Comparison of ENCODE assay signal across 16 cellular contexts in the genomic region with DNA sequence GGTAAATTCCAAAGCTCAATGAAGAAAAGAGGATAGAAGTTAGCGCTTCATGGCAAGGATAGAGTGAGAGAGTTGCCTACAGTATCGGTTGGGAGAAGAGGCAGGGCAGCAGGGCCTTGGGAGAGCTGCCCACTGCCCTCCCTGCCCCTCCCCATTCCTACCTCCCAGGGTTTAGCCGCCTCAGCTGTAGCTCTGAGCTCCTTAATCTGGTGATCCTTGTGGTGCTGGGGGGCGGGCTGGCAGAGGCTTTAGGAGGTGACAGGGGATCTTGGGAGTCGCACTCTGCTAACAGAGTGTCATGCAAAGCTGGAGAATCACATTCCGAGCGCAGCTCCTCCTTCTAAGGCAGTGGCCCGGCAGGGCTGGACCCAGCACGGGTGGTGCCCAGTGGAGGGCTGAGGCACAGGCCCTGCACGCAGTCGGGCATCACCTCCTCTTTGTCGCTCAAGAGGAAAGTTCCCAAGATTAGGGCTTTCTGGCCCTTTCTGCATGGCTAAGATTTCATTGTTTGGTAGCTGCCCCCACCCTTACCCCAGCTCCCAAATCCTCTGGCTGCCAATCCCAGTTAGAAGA. TPM values are rescaled to one million over a fixed set of nuclear protein-coding genes. Genes with fewer than 3 reads are reported as not detected.
DNase-seq lines count a peak whose midpoint lies in the region; ATAC-seq, FAIRE-seq and TF ChIP-seq lines count a peak whose summit lies in the region.
"Had no signal": no experiment of that assay in that cellular context is flagged by ENCODE, and none has a peak within 500 bp of the region (broad histone marks: within the 10 kb centered on the region; RNA-seq: fewer than 3 reads in every experiment).

No MANE protein-coding gene starts in this region.

- H2BK5ac ChIP-seq in H1 (ENCODE audit: low read depth, low read length) = no peak overlapping the region

- no peak overlapping the region for H2BK12ac ChIP-seq in H1 (ENCODE audit: low read depth, low read length)

- H2BK20ac ChIP-seq in H1 (ENCODE audit: low read length) = no peak overlapping the region

- no peak overlapping the region for H3K14ac ChIP-seq in H1 (ENCODE audit: insufficient read length)

- H3K4me1 ChIP-seq in HEK293 (ENCODE audit: control insufficient read depth, insufficient read depth, low read length) = no peaks in the 10 kb centered on the region
- H3K4me1 ChIP-seq in H1 (replicated peaks in 1 of 4; ENCODE audit: control insufficient read depth in 3 of 4, insufficient read depth in 4 of 4, low read length in 3 of 4) = peaks cover 2 to 31% (median 18%) of the 10 kb centered on the region in 4 experiments
- H3K4me1 ChIP-seq: Peyer's patch had no signal

- H3K23ac ChIP-seq in H1 (ENCODE audit: insufficient read length) = no peak overlapping the region

- H3K18ac ChIP-seq in H1 (ENCODE audit: extremely low read depth, low read length) = no peak overlapping the region

- peak overlapping the region; percentile 43 for H3K27ac Mint-ChIP-seq in stimulated activated effector memory CD8-positive, alpha-beta T cell treated with anti-CD3 and anti-CD28 coated beads, Interleukin-12 subunit alpha, Interleukin-12 subunit beta, amount 100 ng/mL, for 72 hours
- H3K27ac Mint-ChIP-seq in activated CD4-positive, alpha-beta T cell treated with anti-CD3 and anti-CD28 coated beads for 36 hours = no peak overlapping the region
- H3K27ac Mint-ChIP-seq: IgD-negative memory B cell had no signal

- H3K27me3 ChIP-seq in WERI-Rb-1 (ENCODE audit: insufficient read depth, low read depth, severe bottlenecking) (no peaks in the 10 kb centered on the region), H1 (replicated peaks in 1 of 4; ENCODE audit: control insufficient read depth in 3 of 4, extremely low read depth in 1 of 4, insufficient read depth in 3 of 4, low read length in 3 of 4) (peaks cover 52 to 100% (median 93%) of the 10 kb centered on the region in 4 experiments)
- H3K27me3 ChIP-seq: Peyer's patch had no signal

- H3K27ac ChIP-seq in HEK293 (ENCODE audit: extremely low read depth, low read depth, low read length) = no peak overlapping the region
- peak overlapping the region; percentile 95 for H3K27ac ChIP-seq in WERI-Rb-1
- H3K27ac ChIP-seq in H1 (ENCODE audit: low read depth, low read length) = no peak overlapping the region
- H3K27ac ChIP-seq: C4-2B, Peyer's patch had no signal

- peaks cover 31% of the 10 kb centered on the region for H3K27me3 Mint-ChIP-seq in activated CD4-positive, alpha-beta T cell treated with anti-CD3 and anti-CD28 coated beads for 36 hours

- H3K56ac ChIP-seq in H1 (replicated peaks; ENCODE audit: insufficient read length, low read depth, low read length) = no peak overlapping the region

- DNase-seq in WERI-Rb-1 = peak; percentile 98
- DNase-seq in H1 (ENCODE audit: low read depth in 1 of 2, low spot score in 2 of 2) = no peak
- no peak for DNase-seq in stimulated activated effector memory CD8-positive, alpha-beta T cell treated with anti-CD3 and anti-CD28 coated beads, Interleukin-12 subunit alpha, Interleukin-12 subunit beta, amount 100 ng/mL, for 72 hours (ENCODE audit: low spot score in 2 of 2)
- no peak for DNase-seq in activated CD4-positive, alpha-beta T cell treated with anti-CD3 and anti-CD28 coated beads for 36 hours
- DNase-seq in NCI-H1417 treated with DMSO at 0.1 percent for 48 hours (lab: John Stamatoyannopoulos, UW) = no peak
- DNase-seq in HCEC 1CT = no peak
- DNase-seq: DMS79; NCI-H187; NCI-H446 treated with DMSO at 0.1 percent for 48 hours; NK-92 treated with Interleukin-12 subunit alpha and Interleukin-12 subunit beta, amount 100 ng/mL, for 24 hours; Peyer's patch had no signal

- H3K9me3 ChIP-seq in HEK293 (ENCODE audit: control insufficient read depth, insufficient read depth, low read depth, low read length) = no peaks in the 10 kb centered on the region
- H3K9me3 ChIP-seq in WERI-Rb-1 (ENCODE audit: severe bottlenecking) = no peaks in the 10 kb centered on the region
- no peaks in the 10 kb centered on the region for H3K9me3 ChIP-seq in H1 (ENCODE audit: insufficient read depth in 2 of 2, low read depth in 1 of 2, low read length in 1 of 2)
- H3K9me3 ChIP-seq: Peyer's patch had no signal

- H4K5ac ChIP-seq in H1 (ENCODE audit: insufficient read length, low read depth, low read length) = no peak overlapping the region

- H3K4ac ChIP-seq in H1 (replicated peaks; ENCODE audit: insufficient read length, low read depth, low read length) = no peak overlapping the region

- TF ChIP-seq CTCF in HEK293 (tag by site-specific recombination; IDR thresholded peaks at IDR 0.05) (no peak), WERI-Rb-1 (IDR thresholded peaks at IDR 0.05; ENCODE audit: low read depth, low read length) (no peak), H1 (IDR thresholded peaks at IDR 0.05; ENCODE audit: control extremely low read depth in 1 of 3, insufficient read depth in 1 of 3, low read depth in 1 of 3, low read length in 3 of 3) (no peak)

- no peak overlapping the region for H2BK15ac ChIP-seq in H1 (ENCODE audit: low read length)

- CTCF ChIA-PET in HEK293 (lab: Yijun Ruan, JAX) = interaction anchor here (0.6 to 16.0 kb wide), 7 partner anchors 10 to 51 kb away, joined by 3 to 237 read pairs (median 5); no protein-coding TSS in a partner anchor
- CTCF ChIA-PET in H1 (lab: Charles Lee; ENCODE audit: partially characterized antibody) = interaction anchor here (0.9 to 15.5 kb wide), 8 partner anchors 25 to 84 kb away, joined by 3 to 145 read pairs (median 4); no protein-coding TSS in a partner anchor
- CTCF ChIA-PET in activated CD4-positive, alpha-beta T cell treated with anti-CD3 and anti-CD28 coated beads for 36 hours (lab: Charles Lee) = interaction anchor here (0.7 to 1.4 kb wide), 3 partner anchors 9 to 534 kb away, joined by 3 to 5 read pairs (median 3); no protein-coding TSS in a partner anchor

- no peaks in the 10 kb centered on the region for H3K36me3 Mint-ChIP-seq in stimulated activated effector memory CD8-positive, alpha-beta T cell treated with anti-CD3 and anti-CD28 coated beads, Interleukin-12 subunit alpha, Interleukin-12 subunit beta, amount 100 ng/mL, for 72 hours
- H3K36me3 Mint-ChIP-seq in activated CD4-positive, alpha-beta T cell treated with anti-CD3 and anti-CD28 coated beads for 36 hours (ENCODE audit: low read depth) = no peaks in the 10 kb centered on the region
- H3K36me3 Mint-ChIP-seq: IgD-negative memory B cell had no signal

- POLR2A ChIA-PET in HEK293 (lab: Yijun Ruan, JAX) = interaction anchor here (0.7 kb wide), 1 partner anchor 8 kb away, joined by 3 read pairs; no protein-coding TSS in a partner anchor
- POLR2A ChIA-PET in H1 (lab: Charles Lee; ENCODE audit: partially characterized antibody) = interaction anchor here (0.8 to 2.4 kb wide), 9 partner anchors 9 to 23 kb away, joined by 3 to 7 read pairs (median 4); no protein-coding TSS in a partner anchor
- POLR2A ChIA-PET in activated CD4-positive, alpha-beta T cell treated with anti-CD3 and anti-CD28 coated beads for 36 hours (lab: Charles Lee) = no interaction called here

- no peak for ATAC-seq in stimulated activated effector memory CD8-positive, alpha-beta T cell treated with anti-CD3 and anti-CD28 coated beads, Interleukin-12 subunit alpha, Interleukin-12 subunit beta, amount 100 ng/mL, for 72 hours
- ATAC-seq in activated CD4-positive, alpha-beta T cell treated with anti-CD3 and anti-CD28 coated beads for 36 hours = no peak

- no peaks in the 10 kb centered on the region for H3K79me2 ChIP-seq in H1 (ENCODE audit: control insufficient read depth in 1 of 2, insufficient read depth in 2 of 2, low read length in 2 of 2)

- 54% methylated on average over 12 of the region's 12 CpGs; no CpG with 5 or more reads in 1 of the 2 experiments for WGBS in H1 (ENCODE audit: extremely low coverage in 1 of 2, insufficient coverage in 1 of 2, insufficient read length in 1 of 2, insufficient replicate concordance in 2 of 2, low coverage in 1 of 2, low lambda C conversion rate in 2 of 2, missing lambda C conversion rate in 1 of 2), 2 experiments

- TF ChIP-seq RAD21 in H1 (IDR thresholded peaks at IDR 0.05 in 1 of 2, conservative IDR thresholded peaks at IDR 0.05 in 1 of 2; ENCODE audit: low read depth in 2 of 2, low read length in 2 of 2) = no peak

- H2BK120ac ChIP-seq in H1 (replicated peaks; ENCODE audit: low read depth, low read length) = no peak overlapping the region

- H4K91ac ChIP-seq in H1 (replicated peaks; ENCODE audit: insufficient read length, low read length) = no peak overlapping the region

- H3K23me2 ChIP-seq in H1 (ENCODE audit: low read depth, low read length) = no peaks in the 10 kb centered on the region

- no peak for TF ChIP-seq POLR2A in H1 (IDR thresholded peaks at IDR 0.05; ENCODE audit: control extremely low read depth in 1 of 2, low read depth in 2 of 2, low read length in 2 of 2)

- H3K9ac ChIP-seq in H1 (replicated peaks in 1 of 4; ENCODE audit: extremely low read depth in 1 of 4, low read depth in 3 of 4, low read length in 3 of 4) = no peak overlapping the region

- H4K8ac ChIP-seq in H1 (ENCODE audit: extremely low read depth, insufficient read depth, low read length) = peak overlapping the region; percentile 12; the same call in 1 of the 2 replicates

- H3K79me1 ChIP-seq in H1 (ENCODE audit: low read depth, low read length) = no peaks in the 10 kb centered on the region

- intact Hi-C loops in activated CD4-positive, alpha-beta T cell treated with anti-CD3 and anti-CD28 coated beads for 36 hours (cut with DNase I, micrococcal nuclease) = no loop called here

- TF ChIP-seq EP300 in H1 (IDR thresholded peaks at IDR 0.05; ENCODE audit: borderline replicate concordance in 1 of 2, low read depth in 2 of 2, low read length in 2 of 2) = no peak

- H2AFZ ChIP-seq in H1 (ENCODE audit: low read length) = no peak overlapping the region

- H3K9me3 Mint-ChIP-seq in stimulated activated effector memory CD8-positive, alpha-beta T cell treated with anti-CD3 and anti-CD28 coated beads, Interleukin-12 subunit alpha, Interleukin-12 subunit beta, amount 100 ng/mL, for 72 hours = no peaks in the 10 kb centered on the region
- H3K9me3 Mint-ChIP-seq in activated CD4-positive, alpha-beta T cell treated with anti-CD3 and anti-CD28 coated beads for 36 hours (ENCODE audit: low read depth) = no peaks in the 10 kb centered on the region
- H3K9me3 Mint-ChIP-seq: IgD-negative memory B cell had no signal

- H3K4me3 Mint-ChIP-seq in stimulated activated effector memory CD8-positive, alpha-beta T cell treated with anti-CD3 and anti-CD28 coated beads, Interleukin-12 subunit alpha, Interleukin-12 subunit beta, amount 100 ng/mL, for 72 hours = no peak overlapping the region
- H3K4me3 Mint-ChIP-seq in activated CD4-positive, alpha-beta T cell treated with anti-CD3 and anti-CD28 coated beads for 36 hours = no peak overlapping the region
- H3K4me3 Mint-ChIP-seq: IgD-negative memory B cell had no signal

- H3K4me2 ChIP-seq in H1 (ENCODE audit: insufficient read depth in 1 of 2, low read depth in 2 of 2, low read length in 2 of 2) = no peak overlapping the region

- no peak for FAIRE-seq in H1 (lab: Jason Lieb, UNC)
- FAIRE-seq: A204.1, GM19239 had no signal

- no peaks in the 10 kb centered on the region for H3K4me1 Mint-ChIP-seq in stimulated activated effector memory CD8-positive, alpha-beta T cell treated with anti-CD3 and anti-CD28 coated beads, Interleukin-12 subunit alpha, Interleukin-12 subunit beta, amount 100 ng/mL, for 72 hours
- no peaks in the 10 kb centered on the region for H3K4me1 Mint-ChIP-seq in activated CD4-positive, alpha-beta T cell treated with anti-CD3 and anti-CD28 coated beads for 36 hours
- H3K4me1 Mint-ChIP-seq: IgD-negative memory B cell had no signal

- H3K4me3 ChIP-seq in HEK293 (ENCODE audit: low read depth, low read length) = no peak overlapping the region
- no peak overlapping the region; the same call in 1 of the 2 replicates for H3K4me3 ChIP-seq in WERI-Rb-1 (ENCODE audit: low read depth, low read length)
- no peak overlapping the region for H3K4me3 ChIP-seq in H1 (ENCODE audit: extremely low read depth in 1 of 4, insufficient read depth in 2 of 4, low read depth in 3 of 4, low read length in 4 of 4)
- H3K4me3 ChIP-seq: Peyer's patch had no signal

- peaks cover 2 to 8% of the 10 kb centered on the region in 2 experiments for H4K20me1 ChIP-seq in H1 (replicated peaks in 1 of 2; ENCODE audit: control insufficient read depth in 1 of 2, insufficient read depth in 2 of 2, low read length in 2 of 2)

- H3K36me3 ChIP-seq in HEK293 (ENCODE audit: control insufficient read depth in 2 of 2, insufficient read depth in 1 of 2, low read length in 2 of 2) (no peaks in the 10 kb centered on the region), WERI-Rb-1 (peaks cover 71% of the 10 kb centered on the region), H1 (ENCODE audit: control insufficient read depth in 2 of 4, insufficient read depth in 4 of 4, low read length in 3 of 4) (no peaks in the 10 kb centered on the region)
- H3K36me3 ChIP-seq: Peyer's patch had no signal

- no peak overlapping the region for H2AK5ac ChIP-seq in H1 (ENCODE audit: low read depth, low read length)

RNA-seq across cellular contexts. Expression of a gene that starts 57.1 kb away (rescaled TPM):
- 52.3 and 53.4 TPM in 2 replicates for total RNA-seq in H1 (2021; fragmentation: NEBNext Ultra II Directional; extraction: Animal tissue kit (Norgen Biotek cat#: 25700))
- 14.8 and 27.1 TPM in 2 replicates for polyA plus RNA-seq in H1 (2011; rRNA removed)
- 38.0 TPM for polyA plus RNA-seq in H1 (2011; cell fraction: cytosol; rRNA removed)
- 124 TPM for polyA plus RNA-seq in H1 (2011; cell fraction: nucleus; rRNA removed)
- polyA plus RNA-seq in H1 (2012, experiment 1 of 2) = 40.8 to 48.7 TPM (median 46.6 TPM) in 4 replicates
- 34.4 TPM for polyA plus RNA-seq in H1 (2012, experiment 2 of 2)
- 24.0 TPM for polyA plus RNA-seq in H1 (2013, experiment 1 of 2)
- 21.0 TPM for polyA plus RNA-seq in H1 (2013, experiment 2 of 2)
- polyA minus RNA-seq in H1 (2011; rRNA and poly(A)+ RNA removed) = 23.1 and 50.9 TPM in 2 replicates
- 41.5 TPM for polyA minus RNA-seq in H1 (2011; cell fraction: cytosol; rRNA and poly(A)+ RNA removed)
- 106 TPM for polyA minus RNA-seq in H1 (2011; cell fraction: nucleus; rRNA and poly(A)+ RNA removed)
- total RNA-seq in activated CD4-positive, alpha-beta T cell treated with anti-CD3 and anti-CD28 coated beads for 36 hours = 10 to 100 TPM; 63.2 to 80.4 TPM
